8 cellular contexts compared by ENCODE assay signal in genomic region chr5:179795049-179795862, GRCh38. TPM values are rescaled to one million over a fixed set of nuclear protein-coding genes. Genes with fewer than 3 reads are reported as not detected.
DNase-seq lines count a peak whose midpoint lies in the region; ATAC-seq and TF ChIP-seq lines count a peak whose summit lies in the region.

No MANE protein-coding gene starts in this region.

- H3K9me3 ChIP-seq in aorta (ENCODE audit: control insufficient read depth, low read length), result no peaks in the 10 kb centered on the region

- ATAC-seq in memory B cell (ENCODE audit: low read depth) (no peak), aorta (ENCODE audit: low FRiP score) (no peak), GM21528 (IDR thresholded peaks at IDR 0.05; ENCODE audit: low FRiP score, unreplicated experiment) (no peak), GM18520 (IDR thresholded peaks at IDR 0.05; ENCODE audit: unreplicated experiment) (no peak)

- in situ Hi-C loops in GM18951 (cut with MboI; ENCODE audit: low sequenced_read_pairs, unreplicated experiment), result no loop called here

- TF ChIP-seq CTCF in AG10803 (conservative IDR thresholded peaks at IDR 0.05; ENCODE audit: low read length) (no peak), cardiac fibroblast (IDR thresholded peaks at IDR 0.05; ENCODE audit: low read depth, low read length) (no peak)

- DNase-seq in AG10803 (ENCODE audit: low read depth) (no peak), NCI-H510A treated with DMSO at 0.1 percent for 48 hours (lab: John Stamatoyannopoulos, UW) (peak; percentile 47), cardiac fibroblast (ENCODE audit: low read depth in 2 of 2) (peak in 1 of 2 donors; percentile 11), memory B cell (ENCODE audit: low spot score in 2 of 2) (no peak), aorta (peak in 1 of 2 donors; percentile 55)

- peak; percentile 22 for TF ChIP-seq POLR2A in GM18951 (IDR thresholded peaks at IDR 0.05; ENCODE audit: extremely low read depth, insufficient read depth, insufficient read length)

- H3K36me3 ChIP-seq in aorta (ENCODE audit: control insufficient read depth in 1 of 2, insufficient read depth in 2 of 2, low read length in 1 of 2), result peaks cover 0 to 5% of the 10 kb centered on the region in 2 donors

- H3K27me3 Mint-ChIP-seq in memory B cell, result no peaks in the 10 kb centered on the region

- WGBS in aorta, 2 donors, result 13 to 29% methylated on average over 21 to 53 of the region's 53 CpGs

- no peaks in the 10 kb centered on the region for H3K4me1 ChIP-seq in aorta (ENCODE audit: control insufficient read depth in 1 of 2, insufficient read depth in 2 of 2, low read length in 2 of 2)

- intact Hi-C loops in aorta (cut with DNase I), result loop anchor here (5.0 to 10.0 kb wide), 3 partner anchors 33 to 120 kb away; no protein-coding TSS in a partner anchor

- H3K9me3 Mint-ChIP-seq in memory B cell, result no peaks in the 10 kb centered on the region

- peaks cover 27% of the 10 kb centered on the region for H3K4me1 Mint-ChIP-seq in memory B cell

- H3K27me3 ChIP-seq in aorta (ENCODE audit: control insufficient read depth in 1 of 2, insufficient read depth in 2 of 2, low read length in 1 of 2), result no peaks in the 10 kb centered on the region

- H3K27ac Mint-ChIP-seq in memory B cell, result no peak overlapping the region

- H3K4me3 ChIP-seq in AG10803 (ENCODE audit: low read length) (peak overlapping the region; percentile 55), cardiac fibroblast (replicated peaks in 1 of 2; ENCODE audit: low read depth in 2 of 2, low read length in 2 of 2) (peak overlapping the region; percentile 46 to 50), aorta (ENCODE audit: low read length in 2 of 2) (peak overlapping the region; percentile 36 to 59)

- peak overlapping the region; percentile 70 for H3K4me3 Mint-ChIP-seq in memory B cell

- H3K36me3 Mint-ChIP-seq in memory B cell, result peaks cover 4% of the 10 kb centered on the region

- H3K27ac ChIP-seq in aorta (ENCODE audit: low read depth in 1 of 2, low read length in 2 of 2), result no peak overlapping the region

RNA-seq across cellular contexts. Expression of gene LTC4S, which starts 1.5 kb away (rescaled TPM):
- 10 to 100 TPM; 16.1 to 34.7 TPM for total RNA-seq in aorta
- 1 to 10 TPM; 6.6 to 9.3 TPM for polyA plus RNA-seq in aorta

RNA-seq across cellular contexts. Expression of gene MGAT4B, which starts 11.4 kb away (rescaled TPM):
- total RNA-seq in aorta, result 10 to 100 TPM; 56.0 to 78.8 TPM
- polyA plus RNA-seq in aorta, result 10 to 100 TPM; 74.6 to 77.3 TPM

RNA-seq across cellular contexts. Expression of gene SQSTM1, which starts 25.4 kb away (rescaled TPM):
- 100 to 1,000 TPM; 333 to 404 TPM for total RNA-seq in aorta
- polyA plus RNA-seq in aorta, result 100 to 1,000 TPM; 152 to 358 TPM
